Comparison of ENCODE assay signal across 19 cellular contexts in genomic region chr7:216360-217300, GRCh38. TPM values are rescaled to one million over a fixed set of nuclear protein-coding genes. Genes with fewer than 3 reads are reported as not detected.
A peak's percentile ranks its signal among the peaks of the same experiment; 100 is the strongest.
DNase-seq lines count a peak whose midpoint lies in the region; ATAC-seq and TF ChIP-seq lines count a peak whose summit lies in the region.
"Had no signal": no experiment of that assay in that cellular context is flagged by ENCODE, and none has a peak within 500 bp of the region (broad histone marks: within the 10 kb centered on the region; RNA-seq: fewer than 3 reads in every experiment).

No MANE protein-coding gene starts in this region.

- no peaks in the 10 kb centered on the region for H3K9me2 ChIP-seq in GM23338 (ENCODE audit: insufficient read depth)

- H3K27me3 ChIP-seq in GM23338 (ENCODE audit: insufficient read depth) (no peaks in the 10 kb centered on the region), psoas muscle (ENCODE audit: insufficient read depth in 3 of 3, low read length in 2 of 3) (no peaks in the 10 kb centered on the region)
- H3K27me3 ChIP-seq: esophagus squamous epithelium had no signal

- no peaks in the 10 kb centered on the region for H3F3A ChIP-seq in GM23338 (replicated peaks; ENCODE audit: low read depth)

- no TSS peak for BruUV-seq in MCF 10A (replicated peaks; lab: Mats Ljungman, UMichigan)

- no peak for ATAC-seq in GM23338
- peak; percentile 81 for ATAC-seq in left ventricle myocardium superior
- ATAC-seq in psoas muscle, result peak; percentile 43 to 58 (median 50)
- ATAC-seq in GM18519 (IDR thresholded peaks at IDR 0.05; ENCODE audit: low FRiP score, unreplicated experiment), result no peak

- 0 out of 2 replicates have a peak, but pooled peaks cover 4% of the 10 kb centered on the region for H4K20me1 ChIP-seq in GM23338 (replicated peaks; ENCODE audit: insufficient read depth)

- intact Hi-C loops in left ventricle myocardium superior (cut with micrococcal nuclease) (no loop called here), psoas muscle (cut with DNase I) (no loop called here), MCF 10A (cut with micrococcal nuclease) (no loop called here)

- H3K79me2 ChIP-seq in GM23338 (replicated peaks; ENCODE audit: insufficient read depth), result peaks cover 13% of the 10 kb centered on the region

- DNase-seq in GM23338 (ENCODE audit: low spot score) (no peak), left ventricle myocardium superior (peak; percentile 69), psoas muscle (peak; percentile 69 to 78), COR-L47 (lab: John Stamatoyannopoulos, UW) (no peak), MCF 10A (ENCODE audit: unreplicated experiment) (no peak)
- DNase-seq in stimulated activated CD4-positive, alpha-beta T cell treated with anti-CD3 and anti-CD28 coated beads, Interleukin-1b, Interleukin-23, amount 100 ng/mL, for 48 hours, result no peak
- DNase-seq: activated CD4-positive, alpha-beta T cell treated with anti-CD3 and anti-CD28 coated beads, Interleukin-2, amount 50 U/mL, for 48 hours; amygdala; dermis blood vessel endothelial cell; esophagus squamous epithelium; GM23248; mammary epithelial cell; NCI-H187; NCI-H524 treated with DMSO at 0.1 percent for 48 hours had no signal

- H3K4me1 Mint-ChIP-seq in GM23338, result peaks cover 8% of the 10 kb centered on the region
- peaks cover 34% of the 10 kb centered on the region for H3K4me1 Mint-ChIP-seq in brain
- peaks cover 12% of the 10 kb centered on the region for H3K4me1 Mint-ChIP-seq in MCF 10A (ENCODE audit: insufficient read depth, unreplicated experiment)

- H3K4me3 Mint-ChIP-seq in GM23338 (no peak overlapping the region), brain (peak overlapping the region in 3 of 5 experiments; percentile 2 to 44 (median 42)), MCF 10A (ENCODE audit: unreplicated experiment) (no peak overlapping the region)
- H3K4me3 Mint-ChIP-seq: stimulated activated naive CD8-positive, alpha-beta T cell treated with anti-CD3 and anti-CD28 coated beads, Interleukin-15, Interleukin-2, amounts not matched to agents 100 ng/mL and 50 ng/mL, for 24 hours had no signal

- WGBS in psoas muscle, 3 donors, result 55 to 66% (median 62%) methylated on average over 23 of the region's 24 CpGs

- no peaks in the 10 kb centered on the region for H3K9me3 ChIP-seq in psoas muscle
- H3K9me3 ChIP-seq: esophagus squamous epithelium had no signal

- H3K4me1 ChIP-seq in GM23338 (ENCODE audit: insufficient read depth) (no peaks in the 10 kb centered on the region), psoas muscle (peaks cover 8% of the 10 kb centered on the region)

- H3K27me3 Mint-ChIP-seq in GM23338 (ENCODE audit: insufficient read depth, low read depth, poor library complexity) (peaks cover 9% of the 10 kb centered on the region), brain (no peaks in the 10 kb centered on the region), MCF 10A (ENCODE audit: insufficient read depth, unreplicated experiment) (no peaks in the 10 kb centered on the region)
- H3K27me3 Mint-ChIP-seq: stimulated activated naive CD8-positive, alpha-beta T cell treated with anti-CD3 and anti-CD28 coated beads, Interleukin-15, Interleukin-2, amounts not matched to agents 100 ng/mL and 50 ng/mL, for 24 hours had no signal

- no peak overlapping the region for H3K4me3 ChIP-seq in GM23338
- no peak overlapping the region for H3K4me3 ChIP-seq in psoas muscle
- H3K4me3 ChIP-seq: esophagus squamous epithelium, GM23248 had no signal

- TF ChIP-seq CTCF in GM23338 (conservative IDR thresholded peaks at IDR 0.05; ENCODE audit: low read depth in 2 of 2) (no peak), brain (conservative IDR thresholded peaks at IDR 0.05) (no peak), psoas muscle (IDR thresholded peaks at IDR 0.05) (no peak), MCF 10A (IDR thresholded peaks at IDR 0.05; ENCODE audit: unreplicated experiment) (no peak)

- H3K9me3 Mint-ChIP-seq in GM23338, result no peaks in the 10 kb centered on the region
- H3K9me3 Mint-ChIP-seq in brain, result peaks cover 0 to 11% (median 0%) of the 10 kb centered on the region in 5 experiments
- H3K9me3 Mint-ChIP-seq in MCF 10A (ENCODE audit: unreplicated experiment), result no peaks in the 10 kb centered on the region
- H3K9me3 Mint-ChIP-seq: stimulated activated naive CD8-positive, alpha-beta T cell treated with anti-CD3 and anti-CD28 coated beads, Interleukin-15, Interleukin-2, amounts not matched to agents 100 ng/mL and 50 ng/mL, for 24 hours had no signal

- no peaks in the 10 kb centered on the region for H3K36me3 ChIP-seq in GM23338 (ENCODE audit: insufficient read depth)
- peaks cover 0 to 6% of the 10 kb centered on the region in 2 donors for H3K36me3 ChIP-seq in psoas muscle (ENCODE audit: insufficient read depth in 1 of 2, low read depth in 1 of 2)

- POLR2A ChIA-PET in MCF 10A (lab: Yijun Ruan, JAX), result no interaction called here

- no peak overlapping the region for H3K4me2 ChIP-seq in GM23338

- H3K36me3 Mint-ChIP-seq in GM23338 (ENCODE audit: low read depth), result peaks cover 33% of the 10 kb centered on the region
- H3K36me3 Mint-ChIP-seq in brain, result peaks cover 32% of the 10 kb centered on the region
- H3K36me3 Mint-ChIP-seq in MCF 10A (ENCODE audit: insufficient read depth, unreplicated experiment), result peaks cover 9% of the 10 kb centered on the region

- CTCF ChIA-PET in MCF 10A (lab: Yijun Ruan, JAX), result no interaction called here

- H3K27ac ChIP-seq in GM23338 (ENCODE audit: low read depth), result no peak overlapping the region
- H3K27ac ChIP-seq in psoas muscle, result peak overlapping the region; percentile 60
- H3K27ac ChIP-seq: GM23248 had no signal

- H2AFZ ChIP-seq in GM23338, result no peak overlapping the region
- H2AFZ ChIP-seq: GM23248 had no signal

- H3K27ac Mint-ChIP-seq in GM23338, result peak overlapping the region; percentile 65; the same call in 1 of the 2 replicates
- peak overlapping the region; percentile 5 to 91 (median 89) for H3K27ac Mint-ChIP-seq in brain
- H3K27ac Mint-ChIP-seq in MCF 10A (ENCODE audit: low read depth, unreplicated experiment), result no peak overlapping the region
- H3K27ac Mint-ChIP-seq: stimulated activated naive CD8-positive, alpha-beta T cell treated with anti-CD3 and anti-CD28 coated beads, Interleukin-15, Interleukin-2, amounts not matched to agents 100 ng/mL and 50 ng/mL, for 24 hours had no signal

TF ChIP-seq in GM23338, 12 proteins besides CTCF, POLR2A, EP300 and RAD21 (continues in another document):
- TF ChIP-seq ZNF114 (CRISPR knock-in tag; IDR thresholded peaks at IDR 0.05) (no peak), CREB1 (CRISPR knock-in tag; IDR thresholded peaks at IDR 0.05; ENCODE audit: low read depth) (no peak), ZNF331 (CRISPR knock-in tag; IDR thresholded peaks at IDR 0.05; ENCODE audit: low read depth) (no peak), NANOG (IDR thresholded peaks at IDR 0.05; ENCODE audit: borderline replicate concordance) (no peak)

RNA-seq across cellular contexts. Expression of gene FAM20C, which starts 24.3 kb away (rescaled TPM):
- 24.8 and 26.8 TPM in 2 replicates for total RNA-seq in GM23338 (2014; rRNA removed; shearing (Covaris generic))
- polyA plus RNA-seq in GM23338 (2016; fragmentation: Nextera tagmentation; extraction: Ambion mirVana) (7.6 and 8.0 TPM in 2 replicates), brain (ENCODE audit: insufficient read depth, low read depth, low replicate concordance) (20.8 TPM), psoas muscle (10 to 100 TPM; 15.6 to 18.3 (median 16.5) TPM)
- total RNA-seq in left ventricle myocardium superior (23.8 TPM), psoas muscle (10 to 100 TPM; 28.1 to 47.6 (median 43.6) TPM), MCF 10A (2022) (8.8 and 14.2 TPM in 2 replicates)
- total RNA-seq: HT-29, OCI-LY7 had no signal

Comparison
In these comparisons a context has a peak if more than half of its experiments do, and no peak if none do; other contexts are left out.
1. ATAC-seq: peak in left ventricle myocardium superior (single experiment) and psoas muscle (4 of 4); none in GM23338 (single experiment) and GM18519 (single experiment).
2. DNase-seq: peak in left ventricle myocardium superior (single experiment) and psoas muscle (2 of 2); none in GM23338 (single experiment), COR-L47 (single experiment), MCF 10A (single experiment) and stimulated activated CD4-positive, alpha-beta T cell treated with anti-CD3 and anti-CD28 coated beads, Interleukin-1b, Interleukin-23, amount 100 ng/mL, for 48 hours (single experiment).
3. H3K4me3 Mint-ChIP-seq: peak in brain (3 of 5); none in GM23338 (single experiment) and MCF 10A (single experiment).